1 cellular context compared by ENCODE assay signal in the genomic region with DNA sequence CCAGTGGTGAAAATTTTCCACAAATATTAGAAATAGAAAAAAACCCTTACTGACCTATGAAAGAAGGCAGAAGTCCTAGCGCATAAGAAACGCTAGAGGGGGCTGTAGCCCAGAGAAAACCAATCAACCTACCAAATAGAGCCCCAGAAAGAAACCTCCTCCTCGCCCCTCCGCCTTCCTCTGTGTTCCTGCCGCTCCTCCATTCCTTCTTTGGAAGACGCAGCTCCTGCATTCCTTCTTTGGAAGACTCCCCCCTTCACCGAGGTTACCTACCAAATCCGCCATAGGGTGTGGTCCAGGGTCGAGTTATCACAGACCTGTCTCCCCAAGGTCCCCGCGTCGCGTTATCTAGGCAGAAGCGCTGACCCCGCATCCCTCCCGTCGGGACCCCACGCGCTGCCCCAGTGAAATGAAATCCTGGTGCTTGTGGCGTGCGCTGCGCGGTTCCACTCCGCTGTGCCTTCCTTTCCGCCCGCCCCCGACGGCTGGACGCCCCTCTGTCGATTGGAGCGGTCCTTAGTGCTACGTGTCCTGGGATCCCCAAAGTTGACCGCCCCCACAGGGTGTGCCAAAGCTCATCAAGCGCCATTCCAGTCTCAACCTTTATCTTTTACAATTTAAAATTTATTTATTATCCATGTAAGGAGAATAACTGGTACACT.
TF ChIP-seq lines count a peak whose summit lies in the region.

No MANE protein-coding gene starts in this region.

TF ChIP-seq in HepG2, 621 proteins besides CTCF, POLR2A, EP300 and RAD21 (continued from another document):
- TF ChIP-seq, protein P1, sequence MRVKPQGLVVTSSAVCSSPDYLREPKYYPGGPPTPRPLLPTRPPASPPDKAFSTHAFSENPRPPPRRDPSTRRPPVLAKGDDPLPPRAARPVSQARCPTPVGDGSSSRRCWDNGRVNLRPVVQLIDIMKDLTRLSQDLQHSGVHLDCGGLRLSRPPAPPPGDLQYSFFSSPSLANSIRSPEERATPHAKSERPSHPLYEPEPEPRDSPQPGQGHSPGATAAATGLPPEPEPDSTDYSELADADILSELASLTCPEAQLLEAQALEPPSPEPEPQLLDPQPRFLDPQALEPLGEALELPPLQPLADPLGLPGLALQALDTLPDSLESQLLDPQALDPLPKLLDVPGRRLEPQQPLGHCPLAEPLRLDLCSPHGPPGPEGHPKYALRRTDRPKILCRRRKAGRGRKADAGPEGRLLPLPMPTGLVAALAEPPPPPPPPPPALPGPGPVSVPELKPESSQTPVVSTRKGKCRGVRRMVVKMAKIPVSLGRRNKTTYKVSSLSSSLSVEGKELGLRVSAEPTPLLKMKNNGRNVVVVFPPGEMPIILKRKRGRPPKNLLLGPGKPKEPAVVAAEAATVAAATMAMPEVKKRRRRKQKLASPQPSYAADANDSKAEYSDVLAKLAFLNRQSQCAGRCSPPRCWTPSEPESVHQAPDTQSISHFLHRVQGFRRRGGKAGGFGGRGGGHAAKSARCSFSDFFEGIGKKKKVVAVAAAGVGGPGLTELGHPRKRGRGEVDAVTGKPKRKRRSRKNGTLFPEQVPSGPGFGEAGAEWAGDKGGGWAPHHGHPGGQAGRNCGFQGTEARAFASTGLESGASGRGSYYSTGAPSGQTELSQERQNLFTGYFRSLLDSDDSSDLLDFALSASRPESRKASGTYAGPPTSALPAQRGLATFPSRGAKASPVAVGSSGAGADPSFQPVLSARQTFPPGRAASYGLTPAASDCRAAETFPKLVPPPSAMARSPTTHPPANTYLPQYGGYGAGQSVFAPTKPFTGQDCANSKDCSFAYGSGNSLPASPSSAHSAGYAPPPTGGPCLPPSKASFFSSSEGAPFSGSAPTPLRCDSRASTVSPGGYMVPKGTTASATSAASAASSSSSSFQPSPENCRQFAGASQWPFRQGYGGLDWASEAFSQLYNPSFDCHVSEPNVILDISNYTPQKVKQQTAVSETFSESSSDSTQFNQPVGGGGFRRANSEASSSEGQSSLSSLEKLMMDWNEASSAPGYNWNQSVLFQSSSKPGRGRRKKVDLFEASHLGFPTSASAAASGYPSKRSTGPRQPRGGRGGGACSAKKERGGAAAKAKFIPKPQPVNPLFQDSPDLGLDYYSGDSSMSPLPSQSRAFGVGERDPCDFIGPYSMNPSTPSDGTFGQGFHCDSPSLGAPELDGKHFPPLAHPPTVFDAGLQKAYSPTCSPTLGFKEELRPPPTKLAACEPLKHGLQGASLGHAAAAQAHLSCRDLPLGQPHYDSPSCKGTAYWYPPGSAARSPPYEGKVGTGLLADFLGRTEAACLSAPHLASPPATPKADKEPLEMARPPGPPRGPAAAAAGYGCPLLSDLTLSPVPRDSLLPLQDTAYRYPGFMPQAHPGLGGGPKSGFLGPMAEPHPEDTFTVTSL (CRISPR knock-in tag; IDR thresholded peaks at IDR 0.05; ENCODE audit: borderline replicate concordance), result no peak
- TF ChIP-seq SP4 (CRISPR knock-in tag; IDR thresholded peaks at IDR 0.05) (0 out of 2 replicates have a peak, but pooled peaks have one; percentile 22), KLF16 (CRISPR knock-in tag; IDR thresholded peaks at IDR 0.05) (peak in 1 of 2 experiments; percentile 15; a peak in 1 of 4 replicates), FOXO1 (CRISPR knock-in tag; IDR thresholded peaks at IDR 0.05) (no peak), FOSL1 (CRISPR knock-in tag; IDR thresholded peaks at IDR 0.05; ENCODE audit: borderline replicate concordance) (no peak), MYNN (CRISPR knock-in tag; IDR thresholded peaks at IDR 0.05; ENCODE audit: low read depth) (no peak), IRF2 (CRISPR knock-in tag; IDR thresholded peaks at IDR 0.05) (0 out of 2 replicates have a peak, but pooled peaks have one; percentile 29), ZNF816 (CRISPR knock-in tag; IDR thresholded peaks at IDR 0.05; ENCODE audit: borderline replicate concordance) (no peak), MEIS1 (CRISPR knock-in tag; IDR thresholded peaks at IDR 0.05; ENCODE audit: borderline replicate concordance) (0 out of 2 replicates have a peak, but pooled peaks have one; percentile 38), HNRNPK (IDR thresholded peaks at IDR 0.05; ENCODE audit: low read depth, low read length, poor library complexity, severe bottlenecking) (no peak), STAG1 (CRISPR knock-in tag; IDR thresholded peaks at IDR 0.05) (peak; percentile 56), AHR (CRISPR knock-in tag; IDR thresholded peaks at IDR 0.05) (0 out of 2 replicates have a peak, but pooled peaks have one; percentile 30), RCOR2 (CRISPR knock-in tag; IDR thresholded peaks at IDR 0.05) (no peak), ZNF432 (CRISPR knock-in tag; IDR thresholded peaks at IDR 0.05; ENCODE audit: borderline replicate concordance) (no peak), HOXA5 (CRISPR knock-in tag; IDR thresholded peaks at IDR 0.05) (0 out of 2 replicates have a peak, but pooled peaks have one; percentile 50), SMC3 (IDR thresholded peaks at IDR 0.05; ENCODE audit: low read length) (peak; percentile 31; the same call in 1 of the 2 replicates)
- TF ChIP-seq, protein P2, sequence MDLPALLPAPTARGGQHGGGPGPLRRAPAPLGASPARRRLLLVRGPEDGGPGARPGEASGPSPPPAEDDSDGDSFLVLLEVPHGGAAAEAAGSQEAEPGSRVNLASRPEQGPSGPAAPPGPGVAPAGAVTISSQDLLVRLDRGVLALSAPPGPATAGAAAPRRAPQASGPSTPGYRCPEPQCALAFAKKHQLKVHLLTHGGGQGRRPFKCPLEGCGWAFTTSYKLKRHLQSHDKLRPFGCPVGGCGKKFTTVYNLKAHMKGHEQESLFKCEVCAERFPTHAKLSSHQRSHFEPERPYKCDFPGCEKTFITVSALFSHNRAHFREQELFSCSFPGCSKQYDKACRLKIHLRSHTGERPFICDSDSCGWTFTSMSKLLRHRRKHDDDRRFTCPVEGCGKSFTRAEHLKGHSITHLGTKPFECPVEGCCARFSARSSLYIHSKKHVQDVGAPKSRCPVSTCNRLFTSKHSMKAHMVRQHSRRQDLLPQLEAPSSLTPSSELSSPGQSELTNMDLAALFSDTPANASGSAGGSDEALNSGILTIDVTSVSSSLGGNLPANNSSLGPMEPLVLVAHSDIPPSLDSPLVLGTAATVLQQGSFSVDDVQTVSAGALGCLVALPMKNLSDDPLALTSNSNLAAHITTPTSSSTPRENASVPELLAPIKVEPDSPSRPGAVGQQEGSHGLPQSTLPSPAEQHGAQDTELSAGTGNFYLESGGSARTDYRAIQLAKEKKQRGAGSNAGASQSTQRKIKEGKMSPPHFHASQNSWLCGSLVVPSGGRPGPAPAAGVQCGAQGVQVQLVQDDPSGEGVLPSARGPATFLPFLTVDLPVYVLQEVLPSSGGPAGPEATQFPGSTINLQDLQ (CRISPR knock-in tag; IDR thresholded peaks at IDR 0.05), result no peak
- TF ChIP-seq, protein P3, sequence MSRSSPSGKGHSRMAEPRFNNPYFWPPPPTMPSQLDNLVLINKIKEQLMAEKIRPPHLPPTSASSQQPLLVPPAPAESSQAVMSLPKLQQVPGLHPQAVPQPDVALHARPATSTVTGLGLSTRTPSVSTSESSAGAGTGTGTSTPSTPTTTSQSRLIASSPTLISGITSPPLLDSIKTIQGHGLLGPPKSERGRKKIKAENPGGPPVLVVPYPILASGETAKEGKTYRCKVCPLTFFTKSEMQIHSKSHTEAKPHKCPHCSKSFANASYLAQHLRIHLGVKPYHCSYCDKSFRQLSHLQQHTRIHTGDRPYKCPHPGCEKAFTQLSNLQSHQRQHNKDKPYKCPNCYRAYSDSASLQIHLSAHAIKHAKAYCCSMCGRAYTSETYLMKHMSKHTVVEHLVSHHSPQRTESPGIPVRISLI (CRISPR knock-in tag; IDR thresholded peaks at IDR 0.05; ENCODE audit: borderline replicate concordance), result 0 out of 2 replicates have a peak, but pooled peaks have one; percentile 31
- TF ChIP-seq, protein P4, sequence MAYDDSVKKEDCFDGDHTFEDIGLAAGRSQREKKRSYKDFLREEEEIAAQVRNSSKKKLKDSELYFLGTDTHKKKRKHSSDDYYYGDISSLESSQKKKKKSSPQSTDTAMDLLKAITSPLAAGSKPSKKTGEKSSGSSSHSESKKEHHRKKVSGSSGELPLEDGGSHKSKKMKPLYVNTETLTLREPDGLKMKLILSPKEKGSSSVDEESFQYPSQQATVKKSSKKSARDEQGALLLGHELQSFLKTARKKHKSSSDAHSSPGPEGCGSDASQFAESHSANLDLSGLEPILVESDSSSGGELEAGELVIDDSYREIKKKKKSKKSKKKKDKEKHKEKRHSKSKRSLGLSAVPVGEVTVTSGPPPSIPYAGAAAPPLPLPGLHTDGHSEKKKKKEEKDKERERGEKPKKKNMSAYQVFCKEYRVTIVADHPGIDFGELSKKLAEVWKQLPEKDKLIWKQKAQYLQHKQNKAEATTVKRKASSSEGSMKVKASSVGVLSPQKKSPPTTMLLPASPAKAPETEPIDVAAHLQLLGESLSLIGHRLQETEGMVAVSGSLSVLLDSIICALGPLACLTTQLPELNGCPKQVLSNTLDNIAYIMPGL (CRISPR knock-in tag; IDR thresholded peaks at IDR 0.05; ENCODE audit: borderline replicate concordance in 1 of 2, low read depth in 1 of 2), result 0 out of 4 replicates have a peak, but pooled peaks of 1 of the 2 experiments have one; percentile 29
- TF ChIP-seq, protein P5, sequence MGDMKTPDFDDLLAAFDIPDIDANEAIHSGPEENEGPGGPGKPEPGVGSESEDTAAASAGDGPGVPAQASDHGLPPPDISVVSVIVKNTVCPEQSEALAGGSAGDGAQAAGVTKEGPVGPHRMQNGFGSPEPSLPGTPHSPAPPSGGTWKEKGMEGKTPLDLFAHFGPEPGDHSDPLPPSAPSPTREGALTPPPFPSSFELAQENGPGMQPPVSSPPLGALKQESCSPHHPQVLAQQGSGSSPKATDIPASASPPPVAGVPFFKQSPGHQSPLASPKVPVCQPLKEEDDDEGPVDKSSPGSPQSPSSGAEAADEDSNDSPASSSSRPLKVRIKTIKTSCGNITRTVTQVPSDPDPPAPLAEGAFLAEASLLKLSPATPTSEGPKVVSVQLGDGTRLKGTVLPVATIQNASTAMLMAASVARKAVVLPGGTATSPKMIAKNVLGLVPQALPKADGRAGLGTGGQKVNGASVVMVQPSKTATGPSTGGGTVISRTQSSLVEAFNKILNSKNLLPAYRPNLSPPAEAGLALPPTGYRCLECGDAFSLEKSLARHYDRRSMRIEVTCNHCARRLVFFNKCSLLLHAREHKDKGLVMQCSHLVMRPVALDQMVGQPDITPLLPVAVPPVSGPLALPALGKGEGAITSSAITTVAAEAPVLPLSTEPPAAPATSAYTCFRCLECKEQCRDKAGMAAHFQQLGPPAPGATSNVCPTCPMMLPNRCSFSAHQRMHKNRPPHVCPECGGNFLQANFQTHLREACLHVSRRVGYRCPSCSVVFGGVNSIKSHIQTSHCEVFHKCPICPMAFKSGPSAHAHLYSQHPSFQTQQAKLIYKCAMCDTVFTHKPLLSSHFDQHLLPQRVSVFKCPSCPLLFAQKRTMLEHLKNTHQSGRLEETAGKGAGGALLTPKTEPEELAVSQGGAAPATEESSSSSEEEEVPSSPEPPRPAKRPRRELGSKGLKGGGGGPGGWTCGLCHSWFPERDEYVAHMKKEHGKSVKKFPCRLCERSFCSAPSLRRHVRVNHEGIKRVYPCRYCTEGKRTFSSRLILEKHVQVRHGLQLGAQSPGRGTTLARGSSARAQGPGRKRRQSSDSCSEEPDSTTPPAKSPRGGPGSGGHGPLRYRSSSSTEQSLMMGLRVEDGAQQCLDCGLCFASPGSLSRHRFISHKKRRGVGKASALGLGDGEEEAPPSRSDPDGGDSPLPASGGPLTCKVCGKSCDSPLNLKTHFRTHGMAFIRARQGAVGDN (CRISPR knock-in tag; IDR thresholded peaks at IDR 0.05), result peak; percentile 30; the same call in 1 of the 2 replicates
TF ChIP-seq in HepG2: peak in this region for 11.
